9 cellular contexts compared by ENCODE assay signal in the genomic region with DNA sequence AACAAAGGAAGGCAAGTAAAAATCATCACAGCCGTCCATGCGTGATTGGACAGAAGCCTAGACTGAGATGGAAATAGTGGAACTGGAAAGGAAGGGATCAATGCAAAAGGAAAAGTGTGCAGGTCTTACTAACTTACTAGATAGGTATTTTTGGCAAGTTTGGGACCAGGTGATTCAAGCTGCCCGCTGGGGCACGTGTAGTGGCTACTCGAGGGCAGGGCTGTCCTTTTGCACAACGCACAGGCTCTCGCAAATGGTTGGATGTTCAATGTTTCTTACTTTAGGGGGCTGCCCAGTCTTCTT. TPM values are rescaled to one million over a fixed set of nuclear protein-coding genes. Genes with fewer than 3 reads are reported as not detected.
A peak's percentile ranks its signal among the peaks of the same experiment; 100 is the strongest.
DNase-seq lines count a peak whose midpoint lies in the region; ATAC-seq and TF ChIP-seq lines count a peak whose summit lies in the region.
"Had no signal": no experiment of that assay in that cellular context is flagged by ENCODE, and none has a peak within 500 bp of the region (broad histone marks: within the 10 kb centered on the region; RNA-seq: fewer than 3 reads in every experiment).

No MANE protein-coding gene starts in this region.

- H3K4me1 Mint-ChIP-seq in WTC11 = peaks cover 30% of the 10 kb centered on the region
- H3K4me1 Mint-ChIP-seq in glutamatergic neuron (ENCODE audit: low read depth, unreplicated experiment) = peaks cover 2% of the 10 kb centered on the region

- peaks cover 10% of the 10 kb centered on the region for H3K36me3 Mint-ChIP-seq in WTC11
- peaks cover 9% of the 10 kb centered on the region for H3K36me3 Mint-ChIP-seq in glutamatergic neuron (ENCODE audit: unreplicated experiment)

- peak overlapping the region; percentile 82 to 98 (median 86) for H3K4me3 ChIP-seq in spleen

- 91 to 95% (median 93%) methylated on average over 7 of the region's 7 CpGs for WGBS in spleen, 5 donors

- H3K9me3 ChIP-seq in spleen = no peaks in the 10 kb centered on the region

- peak overlapping the region; percentile 87 for H3K27ac Mint-ChIP-seq in WTC11
- peak overlapping the region; percentile 44 for H3K27ac Mint-ChIP-seq in glutamatergic neuron (ENCODE audit: unreplicated experiment)

- H3K9me3 Mint-ChIP-seq in WTC11 (peaks cover 10% of the 10 kb centered on the region), glutamatergic neuron (ENCODE audit: unreplicated experiment) (peaks cover 3% of the 10 kb centered on the region)

- no peak for TF ChIP-seq POLR2A in spleen (IDR thresholded peaks at IDR 0.05)

- no peaks in the 10 kb centered on the region for H3K27me3 ChIP-seq in spleen (replicated peaks in 1 of 7)

- CTCF ChIA-PET in WTC11 (lab: Charles Lee) = interaction anchor here (2.3 kb wide), 1 partner anchor 39 kb away, joined by 13 read pairs; no protein-coding TSS in a partner anchor

- H3K36me3 ChIP-seq in spleen = peaks cover 0 to 15% (median 10%) of the 10 kb centered on the region in 6 donors

- H3K27me3 Mint-ChIP-seq in WTC11 (ENCODE audit: low read depth) (peaks cover 12% of the 10 kb centered on the region), glutamatergic neuron (ENCODE audit: unreplicated experiment) (peaks cover 7% of the 10 kb centered on the region)

- H3K4me3 Mint-ChIP-seq in WTC11 (peak overlapping the region; percentile 33; the same call in 1 of the 2 replicates), glutamatergic neuron (ENCODE audit: unreplicated experiment) (peak overlapping the region; percentile 90)

- intact Hi-C loops in spleen (cut with DNase I; ENCODE audit: low total_unique reads) = no loop called here

- TF ChIP-seq CTCF in WTC11 (IDR thresholded peaks at IDR 0.05) (no peak), glutamatergic neuron (IDR thresholded peaks at IDR 0.05; ENCODE audit: partially characterized antibody, unreplicated experiment) (no peak), spleen (IDR thresholded peaks at IDR 0.05 in 8 of 11, conservative IDR thresholded peaks at IDR 0.05 in 3 of 11) (no peak), GM10266 (IDR thresholded peaks at IDR 0.05; ENCODE audit: control insufficient read depth, insufficient read depth, low read depth, missing control alignments) (no peak)

- peak overlapping the region; percentile 80 to 93 (median 86) for H3K27ac ChIP-seq in spleen

- ATAC-seq in WTC11 = no peak

- POLR2A ChIA-PET in WTC11 (lab: Charles Lee) = interaction anchor here (0.7 to 1.7 kb wide), 2 partner anchors 19 to 36 kb away, joined by 3 to 5 read pairs; no protein-coding TSS in a partner anchor

- DNase-seq in NCI-H146 (lab: John Stamatoyannopoulos, UW) (peak; percentile 38), NCI-H146 treated with DMSO at 0.1 percent for 48 hours (lab: John Stamatoyannopoulos, UW; ENCODE audit: unreplicated experiment) (no peak), WTC11 (ENCODE audit: low spot score) (no peak), glutamatergic neuron (no peak), spleen (no peak), NCI-H2171 (lab: John Stamatoyannopoulos, UW) (no peak), NOMO-1 (lab: John Stamatoyannopoulos, UW; ENCODE audit: unreplicated experiment in 2 of 2) (no peak), GM10266 (ENCODE audit: extremely low spot score) (no peak)

- peaks cover 5 to 26% (median 18%) of the 10 kb centered on the region in 6 donors for H3K4me1 ChIP-seq in spleen

TF ChIP-seq in WTC11, 78 proteins besides CTCF, POLR2A, EP300 and RAD21:
- TF ChIP-seq ZNF396 (CRISPR knock-in tag; IDR thresholded peaks at IDR 0.05; ENCODE audit: borderline replicate concordance) (no peak), CREM (CRISPR knock-in tag; IDR thresholded peaks at IDR 0.05) (no peak), ZNF121 (CRISPR knock-in tag; IDR thresholded peaks at IDR 0.05) (no peak), NFE2L1 (CRISPR knock-in tag; IDR thresholded peaks at IDR 0.05) (no peak), ATF6 (CRISPR knock-in tag; IDR thresholded peaks at IDR 0.05) (no peak), NR3C1 (CRISPR knock-in tag; conservative IDR thresholded peaks at IDR 0.05; ENCODE audit: low read depth) (no peak), ZNF423 (CRISPR knock-in tag; IDR thresholded peaks at IDR 0.05) (no peak), ELF4 (CRISPR knock-in tag; IDR thresholded peaks at IDR 0.05; ENCODE audit: low read depth) (no peak), E2F1 (CRISPR knock-in tag; IDR thresholded peaks at IDR 0.05) (no peak), ESRRA (CRISPR knock-in tag; IDR thresholded peaks at IDR 0.05; ENCODE audit: borderline replicate concordance) (no peak), ZNF512 (CRISPR knock-in tag; IDR thresholded peaks at IDR 0.05; ENCODE audit: borderline replicate concordance) (no peak), TEAD1 (CRISPR knock-in tag; IDR thresholded peaks at IDR 0.05) (no peak)
- TF ChIP-seq, protein P1, sequence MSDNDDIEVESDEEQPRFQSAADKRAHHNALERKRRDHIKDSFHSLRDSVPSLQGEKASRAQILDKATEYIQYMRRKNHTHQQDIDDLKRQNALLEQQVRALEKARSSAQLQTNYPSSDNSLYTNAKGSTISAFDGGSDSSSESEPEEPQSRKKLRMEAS (CRISPR knock-in tag; IDR thresholded peaks at IDR 0.05) = no peak
- TF ChIP-seq, protein P2, sequence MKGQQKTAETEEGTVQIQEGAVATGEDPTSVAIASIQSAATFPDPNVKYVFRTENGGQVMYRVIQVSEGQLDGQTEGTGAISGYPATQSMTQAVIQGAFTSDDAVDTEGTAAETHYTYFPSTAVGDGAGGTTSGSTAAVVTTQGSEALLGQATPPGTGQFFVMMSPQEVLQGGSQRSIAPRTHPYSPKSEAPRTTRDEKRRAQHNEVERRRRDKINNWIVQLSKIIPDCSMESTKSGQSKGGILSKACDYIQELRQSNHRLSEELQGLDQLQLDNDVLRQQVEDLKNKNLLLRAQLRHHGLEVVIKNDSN (CRISPR knock-in tag; IDR thresholded peaks at IDR 0.05) = no peak

RNA-seq across cellular contexts. Expression of gene ALG6, which starts 0.6 kb away (rescaled TPM):
- total RNA-seq in WTC11 (2021) = 17.6 to 25.4 TPM (median 23.7 TPM) in 3 replicates
- total RNA-seq in glutamatergic neuron (ENCODE audit: unreplicated experiment) = 8.4 TPM
- total RNA-seq in spleen = 10 to 100 TPM; 14.5 to 21.9 (median 18.3) TPM
- 10 to 100 TPM; 17.8 to 29.4 (median 20.8) TPM for polyA plus RNA-seq in spleen

RNA-seq across cellular contexts. Expression of gene FOXD3, which starts 44.5 kb away (rescaled TPM):
- 27.5 to 37.1 TPM (median 34.7 TPM) in 3 replicates for total RNA-seq in WTC11 (2021)
- 0.39 TPM for total RNA-seq in glutamatergic neuron (ENCODE audit: unreplicated experiment)
- total RNA-seq in spleen = under 1 TPM in 2 of 7 donors, not detected in 5; 0.17 to 0.23 TPM
- polyA plus RNA-seq in spleen = under 1 TPM; 0.09 to 0.51 (median 0.11) TPM
- total RNA-seq: subcutaneous adipose tissue had no signal

Comparison
In these comparisons a context has a peak if more than half of its experiments do, and no peak if none do; other contexts are left out.
1. RNA of gene FOXD3, which starts 44.5 kb away (total RNA-seq): 27.5 to 37.1 TPM in WTC11; 0.39 TPM in glutamatergic neuron (single experiment) and 0.17 to 0.23 TPM in spleen; every median in the first group is over 10 times any median in the second.